Comparison of ENCODE assay signal across 12 cellular contexts in genomic region chr1:244154882-244155531, GRCh38.
DNase-seq lines count a peak whose midpoint lies in the region; ATAC-seq and TF ChIP-seq lines count a peak whose summit lies in the region.
"Had no signal": no experiment of that assay in that cellular context is flagged by ENCODE, and none has a peak within 500 bp of the region (broad histone marks: within the 10 kb centered on the region; RNA-seq: fewer than 3 reads in every experiment).

No MANE protein-coding gene starts in this region.

- in situ Hi-C loops in astrocyte of the spinal cord (cut with HindIII; ENCODE audit: low sequenced_read_pairs) = no loop called here

- no peaks in the 10 kb centered on the region for H3K4me1 Mint-ChIP-seq in stimulated activated effector memory CD8-positive, alpha-beta T cell treated with anti-CD3 and anti-CD28 coated beads, Interleukin-12 subunit alpha, Interleukin-12 subunit beta, amount 100 ng/mL, for 72 hours

- DNase-seq in M059J (ENCODE audit: low read depth) (peak; percentile 72), astrocyte of the spinal cord (ENCODE audit: low read depth, low spot score) (peak; percentile 33), medulla oblongata (ENCODE audit: extremely low spot score) (peak; percentile 68), OCI-LY7 (ENCODE audit: low spot score) (no peak), GM19240 (ENCODE audit: insufficient read length, low spot score) (no peak), OCI-M1 (lab: John Stamatoyannopoulos, UW) (no peak)
- no peak for DNase-seq in stimulated activated effector memory CD8-positive, alpha-beta T cell treated with anti-CD3 and anti-CD28 coated beads, Interleukin-12 subunit alpha, Interleukin-12 subunit beta, amount 100 ng/mL, for 72 hours (ENCODE audit: low spot score in 2 of 2)
- DNase-seq: activated CD8-positive, alpha-beta memory T cell treated with anti-CD3 and anti-CD28 coated beads, Interleukin-2, amount 50 U/mL, for 48 hours; kidney glomerular epithelial cell; NCI-H1105 treated with DMSO at 0.1 percent for 48 hours had no signal

- H3K9me3 ChIP-seq in OCI-LY7 (ENCODE audit: low read length) = no peaks in the 10 kb centered on the region

- H3K4me3 Mint-ChIP-seq in stimulated activated effector memory CD8-positive, alpha-beta T cell treated with anti-CD3 and anti-CD28 coated beads, Interleukin-12 subunit alpha, Interleukin-12 subunit beta, amount 100 ng/mL, for 72 hours = no peak overlapping the region
- H3K4me3 Mint-ChIP-seq: brain had no signal

- H3K79me2 ChIP-seq in OCI-LY7 (ENCODE audit: insufficient read depth, low read depth, low read length) = no peaks in the 10 kb centered on the region

- H4K20me1 ChIP-seq in OCI-LY7 (ENCODE audit: insufficient read depth, low read length) = no peaks in the 10 kb centered on the region

- no peak overlapping the region for H3K27ac Mint-ChIP-seq in stimulated activated effector memory CD8-positive, alpha-beta T cell treated with anti-CD3 and anti-CD28 coated beads, Interleukin-12 subunit alpha, Interleukin-12 subunit beta, amount 100 ng/mL, for 72 hours

- intact Hi-C loops in OCI-LY7 (cut with micrococcal nuclease; ENCODE audit: unreplicated experiment) = no loop called here

- H3K4me3 ChIP-seq in astrocyte of the spinal cord (ENCODE audit: low read depth, low read length) = no peak overlapping the region
- no peak overlapping the region for H3K4me3 ChIP-seq in OCI-LY7 (ENCODE audit: low read depth, low read length, poor library complexity, severe bottlenecking)

- H3K9me3 Mint-ChIP-seq in stimulated activated effector memory CD8-positive, alpha-beta T cell treated with anti-CD3 and anti-CD28 coated beads, Interleukin-12 subunit alpha, Interleukin-12 subunit beta, amount 100 ng/mL, for 72 hours = no peaks in the 10 kb centered on the region
- H3K9me3 Mint-ChIP-seq: brain had no signal

- no peak overlapping the region for H3K4me2 ChIP-seq in OCI-LY7 (ENCODE audit: low read length)

- no peaks in the 10 kb centered on the region for H3K4me1 ChIP-seq in OCI-LY7 (ENCODE audit: insufficient read depth, low read length, poor library complexity, severe bottlenecking)

- no peaks in the 10 kb centered on the region for H3K36me3 ChIP-seq in OCI-LY7 (ENCODE audit: insufficient read depth, low read length)

- ATAC-seq in stimulated activated effector memory CD8-positive, alpha-beta T cell treated with anti-CD3 and anti-CD28 coated beads, Interleukin-12 subunit alpha, Interleukin-12 subunit beta, amount 100 ng/mL, for 72 hours = peak; percentile 42
- ATAC-seq: sciatic nerve had no signal

- H3K9me2 ChIP-seq in OCI-LY7 (ENCODE audit: insufficient read depth, low read length) = no peaks in the 10 kb centered on the region

- POLR2A ChIA-PET in OCI-LY7 (lab: Charles Lee) = no interaction called here

- no peaks in the 10 kb centered on the region for H3K36me3 Mint-ChIP-seq in stimulated activated effector memory CD8-positive, alpha-beta T cell treated with anti-CD3 and anti-CD28 coated beads, Interleukin-12 subunit alpha, Interleukin-12 subunit beta, amount 100 ng/mL, for 72 hours
- H3K36me3 Mint-ChIP-seq: brain had no signal

- H2AFZ ChIP-seq in OCI-LY7 (ENCODE audit: low read length) = no peak overlapping the region

- no peak for TF ChIP-seq CTCF in astrocyte of the spinal cord (IDR thresholded peaks at IDR 0.05; ENCODE audit: low read depth, low read length)
- TF ChIP-seq CTCF in OCI-LY7 (conservative IDR thresholded peaks at IDR 0.05; ENCODE audit: low read length) = no peak

- H3K27ac ChIP-seq in OCI-LY7 (ENCODE audit: low read depth, low read length, poor library complexity, severe bottlenecking) = no peak overlapping the region

- no TSS peak for BruUV-seq in OCI-LY7 (replicated peaks; lab: Mats Ljungman, UMichigan)

- CTCF ChIA-PET in OCI-LY7 (lab: Charles Lee; ENCODE audit: unreplicated experiment) = no interaction called here

Comparison
In these comparisons a context has a peak if more than half of its experiments do, and no peak if none do; other contexts are left out.
1. DNase-seq: peak in M059J (single experiment), astrocyte of the spinal cord (single experiment) and medulla oblongata (single experiment); none in stimulated activated effector memory CD8-positive, alpha-beta T cell treated with anti-CD3 and anti-CD28 coated beads, Interleukin-12 subunit alpha, Interleukin-12 subunit beta, amount 100 ng/mL, for 72 hours (0 of 2), OCI-LY7 (single experiment), GM19240 (single experiment) and OCI-M1 (single experiment).